8 cellular contexts compared by ENCODE assay signal in genomic region chr22:30312053-30312452, GRCh38. TPM values are rescaled to one million over a fixed set of nuclear protein-coding genes. Genes with fewer than 3 reads are reported as not detected.
A peak's percentile ranks its signal among the peaks of the same experiment; 100 is the strongest.
DNase-seq lines count a peak whose midpoint lies in the region; TF ChIP-seq lines count a peak whose summit lies in the region.

No MANE protein-coding gene starts in this region.

- H3K27me3 Mint-ChIP-seq in Calu3 (ENCODE audit: unreplicated experiment) = no peaks in the 10 kb centered on the region

- peaks cover 0 to 4% (median 0%) of the 10 kb centered on the region in 4 donors for H3K36me3 ChIP-seq in sigmoid colon

- H3K27ac Mint-ChIP-seq in Calu3 (ENCODE audit: unreplicated experiment) = peak overlapping the region; percentile 5

- TF ChIP-seq EP300 in sigmoid colon (IDR thresholded peaks at IDR 0.05) = no peak

- intact Hi-C loops in Calu3 (cut with micrococcal nuclease; ENCODE audit: unreplicated experiment) (no loop called here), sigmoid colon (cut with DNase I) (no loop called here)

- POLR2A ChIA-PET in RWPE1 (lab: Yijun Ruan, JAX; ENCODE audit: low non-redundant PET) = no interaction called here

- H3K9me3 Mint-ChIP-seq in Calu3 (ENCODE audit: low read depth, unreplicated experiment) = no peaks in the 10 kb centered on the region

- peaks cover 82% of the 10 kb centered on the region for H3K4me1 Mint-ChIP-seq in Calu3 (ENCODE audit: low read depth, unreplicated experiment)

- whole genome bisulfite sequencing in sigmoid colon, 2 donors = 56 to 78% methylated on average over 6 of the region's 6 CpGs

- peaks cover 0 to 97% (median 90%) of the 10 kb centered on the region in 4 donors for H3K4me1 ChIP-seq in sigmoid colon

- no peaks in the 10 kb centered on the region for H3K9me3 ChIP-seq in sigmoid colon

- DNase-seq in Calu3 (no peak), RWPE1 (ENCODE audit: low spot score) (peak; percentile 80), epithelial cell of prostate (ENCODE audit: low read depth, low spot score) (peak; percentile 85), sigmoid colon (no peak), NCI-H1436 treated with DMSO at 0.1 percent for 48 hours (lab: John Stamatoyannopoulos, UW) (no peak), SKM-1 treated with dmso at 0.1 percent for 144 hours (lab: John Stamatoyannopoulos, UW; ENCODE audit: unreplicated experiment) (no peak), GDM1 (lab: John Stamatoyannopoulos, UW) (no peak)
- no peak for DNase-seq in activated CD4-positive, alpha-beta T cell treated with anti-CD3 and anti-CD28 coated beads for 4 hours

- no peak for TF ChIP-seq POLR2A in sigmoid colon (IDR thresholded peaks at IDR 0.05)

- no peak overlapping the region for H3K4me3 ChIP-seq in sigmoid colon

- peaks cover 8% of the 10 kb centered on the region for H3K36me3 Mint-ChIP-seq in Calu3 (ENCODE audit: insufficient read depth, unreplicated experiment)

- CTCF ChIA-PET in Calu3 (lab: Charles Lee) = interaction anchor here (0.9 kb wide), 1 partner anchor 14 kb away, joined by 3 read pairs; no protein-coding TSS in a partner anchor
- CTCF ChIA-PET in RWPE1 (lab: Yijun Ruan, JAX) = interaction anchor here (0.6 to 1.6 kb wide), 2 partner anchors 12 to 24 kb away, joined by 5 read pairs; no protein-coding TSS in a partner anchor

- BruUV-seq in Calu3 (replicated peaks; lab: Mats Ljungman, UMichigan) = no TSS peak

- TF ChIP-seq CTCF in Calu3 (IDR thresholded peaks at IDR 0.05; ENCODE audit: unreplicated experiment) (no peak), RWPE1 (conservative IDR thresholded peaks at IDR 0.05; ENCODE audit: low read depth) (no peak), sigmoid colon (IDR thresholded peaks at IDR 0.05) (no peak)

- H3K27ac ChIP-seq in RWPE1 (peak overlapping the region; percentile 92), epithelial cell of prostate (peak overlapping the region; percentile 65), sigmoid colon (peak overlapping the region; percentile 82 to 89 (median 88))

- H3K27me3 ChIP-seq in sigmoid colon = no peaks in the 10 kb centered on the region

- no peak overlapping the region for H3K4me3 Mint-ChIP-seq in Calu3 (ENCODE audit: low read depth, unreplicated experiment)

RNA-seq across cellular contexts. Expression of gene TBC1D10A, which starts 14.7 kb away (rescaled TPM):
- 24.5 and 24.8 TPM in 2 replicates for total RNA-seq in Calu3 (2022)
- total RNA-seq in sigmoid colon = 10 to 100 TPM; 12.5 to 31.0 (median 26.8) TPM
- polyA plus RNA-seq in sigmoid colon = 10 to 100 TPM; 28.8 to 35.4 (median 29.1) TPM

RNA-seq across cellular contexts. Expression of gene CASTOR1, which starts 22.7 kb away (rescaled TPM):
- total RNA-seq in Calu3 (2022) (12.0 and 14.2 TPM in 2 replicates), sigmoid colon (10 to 100 TPM in 2 of 4 donors, 1 to 10 TPM in 2; 5.3 to 15.0 (median 10.8) TPM)
- polyA plus RNA-seq in sigmoid colon = 1 to 10 TPM in 2 of 3 donors, not detected in 1; 6.4 to 8.4 TPM

RNA-seq across cellular contexts. Expression of gene SF3A1, which starts 44.6 kb away (rescaled TPM):
- total RNA-seq in Calu3 (2022) (181 and 197 TPM in 2 replicates), sigmoid colon (10 to 100 TPM; 24.2 to 61.5 (median 33.5) TPM)
- polyA plus RNA-seq in sigmoid colon = 10 to 100 TPM; 17.4 to 41.2 (median 21.3) TPM

RNA-seq across cellular contexts. Expression of gene CCDC157, which starts 44.8 kb away (rescaled TPM):
- total RNA-seq in Calu3 (2022) = 5.0 and 5.5 TPM in 2 replicates
- 1 to 10 TPM in 3 of 4 donors, under 1 TPM in 1; 0.83 to 2.0 (median 1.7) TPM for total RNA-seq in sigmoid colon
- 1 to 10 TPM; 1.2 to 1.8 (median 1.6) TPM for polyA plus RNA-seq in sigmoid colon

RNA-seq across cellular contexts. Expression of gene OSM, which starts 45.4 kb away (rescaled TPM):
- total RNA-seq in Calu3 (2022) = not detected in 2 replicates
- 10 to 100 TPM in 1 of 4 donors, 1 to 10 TPM in 1, under 1 TPM in 2; 0.71 to 12.8 (median 3.5) TPM for total RNA-seq in sigmoid colon
- polyA plus RNA-seq in sigmoid colon = 1 to 10 TPM in 2 of 3 donors, under 1 TPM in 1; 0.60 to 9.9 (median 1.5) TPM

Comparison
In these comparisons a context has a peak if more than half of its experiments do, and no peak if none do; other contexts are left out.
1. DNase-seq: peak in RWPE1 (single experiment) and epithelial cell of prostate (single experiment); none in Calu3 (single experiment), sigmoid colon (single experiment), NCI-H1436 treated with DMSO at 0.1 percent for 48 hours (single experiment), SKM-1 treated with dmso at 0.1 percent for 144 hours (single experiment), GDM1 (single experiment) and activated CD4-positive, alpha-beta T cell treated with anti-CD3 and anti-CD28 coated beads for 4 hours (0 of 2).
2. Peak in every context shown above with its lines, with median percentiles within 50 percentile points of each other: H3K27ac ChIP-seq.